Comparison of ENCODE assay signal across 1 cellular context in genomic region chr14:89137514-89138163, GRCh38.
TF ChIP-seq lines count a peak whose summit lies in the region.

No MANE protein-coding gene starts in this region.

TF ChIP-seq in HepG2, 621 proteins besides CTCF, POLR2A, EP300 and RAD21 (continued from another document):
- TF ChIP-seq ZBTB26 (CRISPR knock-in tag; IDR thresholded peaks at IDR 0.05; ENCODE audit: borderline replicate concordance), result no peak
- no peak for TF ChIP-seq ZNF207 (IDR thresholded peaks at IDR 0.05; ENCODE audit: borderline replicate concordance)
- TF ChIP-seq GABPB1 (CRISPR knock-in tag; IDR thresholded peaks at IDR 0.05), result peak; percentile 28; the same call in 1 of the 2 replicates
- peak; percentile 94 for TF ChIP-seq FOSL2 (CRISPR knock-in tag; IDR thresholded peaks at IDR 0.05)
- TF ChIP-seq HDAC1 (CRISPR knock-in tag; IDR thresholded peaks at IDR 0.05), result no peak
- TF ChIP-seq KDM6A (CRISPR knock-in tag; IDR thresholded peaks at IDR 0.05; ENCODE audit: low read depth), result no peak
- TF ChIP-seq HINFP (CRISPR knock-in tag; IDR thresholded peaks at IDR 0.05; ENCODE audit: low read depth), result no peak
- peak; percentile 34; the same call in 1 of the 2 replicates for TF ChIP-seq SALL1 (CRISPR knock-in tag; IDR thresholded peaks at IDR 0.05)
- TF ChIP-seq HIC2 (CRISPR knock-in tag; IDR thresholded peaks at IDR 0.05; ENCODE audit: low read depth), result peak; percentile 59; the same call in 1 of the 2 replicates
- 0 out of 2 replicates have a peak, but pooled peaks have one; percentile 19 for TF ChIP-seq ELF3 (CRISPR knock-in tag; IDR thresholded peaks at IDR 0.05)
- peak; percentile 82; the same call in 1 of the 2 replicates for TF ChIP-seq HNRNPL (IDR thresholded peaks at IDR 0.05; ENCODE audit: low read depth, low read length)
- peak; percentile 17; the same call in 1 of the 2 replicates for TF ChIP-seq ZFY (CRISPR knock-in tag; IDR thresholded peaks at IDR 0.05)
- TF ChIP-seq ARID5B (CRISPR knock-in tag; IDR thresholded peaks at IDR 0.05), result peak; percentile 57
- no peak for TF ChIP-seq SOX13 (IDR thresholded peaks at IDR 0.05)
- no peak; a peak in 1 of 4 replicates for TF ChIP-seq SOX13 (CRISPR knock-in tag; conservative IDR thresholded peaks at IDR 0.05 in 1 of 2, IDR thresholded peaks at IDR 0.05 in 1 of 2)
- TF ChIP-seq ELF1 (CRISPR knock-in tag; IDR thresholded peaks at IDR 0.05), result peak; percentile 45; the same call in 1 of the 2 replicates
- no peak for TF ChIP-seq RFX3 (CRISPR knock-in tag; IDR thresholded peaks at IDR 0.05)
- no peak for TF ChIP-seq SP5 (CRISPR knock-in tag; IDR thresholded peaks at IDR 0.05; ENCODE audit: borderline replicate concordance, low read depth)
- no peak for TF ChIP-seq ZNF83 (CRISPR knock-in tag; IDR thresholded peaks at IDR 0.05; ENCODE audit: borderline replicate concordance)
